Comparison of ENCODE assay signal across 1 cellular context in the genomic region with DNA sequence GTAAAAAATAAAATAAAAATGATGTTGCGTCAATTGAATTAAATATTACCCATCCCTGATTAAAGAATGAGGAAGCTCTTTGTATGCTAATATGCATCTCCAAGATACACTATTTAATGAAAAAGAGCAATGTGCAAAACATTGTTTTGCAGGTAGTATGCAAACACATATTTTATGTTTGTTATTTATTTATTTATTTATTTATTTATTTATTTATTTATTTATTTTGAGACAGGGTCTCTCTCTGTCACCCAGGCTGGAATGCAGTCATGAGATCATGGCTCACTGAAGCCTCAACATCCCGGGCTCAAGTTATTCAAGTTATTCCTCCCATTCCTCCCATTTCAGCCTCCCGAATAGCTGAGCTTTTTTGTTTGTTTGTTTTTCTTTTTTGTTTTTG.
A peak's percentile ranks its signal among the peaks of the same experiment; 100 is the strongest.
TF ChIP-seq lines count a peak whose summit lies in the region.

No MANE protein-coding gene starts in this region.

TF ChIP-seq in HEK293, 187 proteins besides CTCF, POLR2A, EP300 and RAD21 (continued from another document):
- TF ChIP-seq, protein P1, sequence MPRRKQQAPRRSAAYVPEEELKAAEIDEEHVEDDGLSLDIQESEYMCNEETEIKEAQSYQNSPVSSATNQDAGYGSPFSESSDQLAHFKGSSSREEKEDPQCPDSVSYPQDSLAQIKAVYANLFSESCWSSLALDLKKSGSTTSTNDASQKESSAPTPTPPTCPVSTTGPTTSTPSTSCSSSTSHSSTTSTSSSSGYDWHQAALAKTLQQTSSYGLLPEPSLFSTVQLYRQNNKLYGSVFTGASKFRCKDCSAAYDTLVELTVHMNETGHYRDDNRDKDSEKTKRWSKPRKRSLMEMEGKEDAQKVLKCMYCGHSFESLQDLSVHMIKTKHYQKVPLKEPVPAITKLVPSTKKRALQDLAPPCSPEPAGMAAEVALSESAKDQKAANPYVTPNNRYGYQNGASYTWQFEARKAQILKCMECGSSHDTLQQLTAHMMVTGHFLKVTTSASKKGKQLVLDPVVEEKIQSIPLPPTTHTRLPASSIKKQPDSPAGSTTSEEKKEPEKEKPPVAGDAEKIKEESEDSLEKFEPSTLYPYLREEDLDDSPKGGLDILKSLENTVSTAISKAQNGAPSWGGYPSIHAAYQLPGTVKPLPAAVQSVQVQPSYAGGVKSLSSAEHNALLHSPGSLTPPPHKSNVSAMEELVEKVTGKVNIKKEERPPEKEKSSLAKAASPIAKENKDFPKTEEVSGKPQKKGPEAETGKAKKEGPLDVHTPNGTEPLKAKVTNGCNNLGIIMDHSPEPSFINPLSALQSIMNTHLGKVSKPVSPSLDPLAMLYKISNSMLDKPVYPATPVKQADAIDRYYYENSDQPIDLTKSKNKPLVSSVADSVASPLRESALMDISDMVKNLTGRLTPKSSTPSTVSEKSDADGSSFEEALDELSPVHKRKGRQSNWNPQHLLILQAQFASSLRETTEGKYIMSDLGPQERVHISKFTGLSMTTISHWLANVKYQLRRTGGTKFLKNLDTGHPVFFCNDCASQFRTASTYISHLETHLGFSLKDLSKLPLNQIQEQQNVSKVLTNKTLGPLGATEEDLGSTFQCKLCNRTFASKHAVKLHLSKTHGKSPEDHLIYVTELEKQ (tag by site-specific recombination; IDR thresholded peaks at IDR 0.05; ENCODE audit: borderline replicate concordance): peak; percentile 27; the same call in 1 of the 2 replicates
- TF ChIP-seq ZNF19 (tag by site-specific recombination; IDR thresholded peaks at IDR 0.05; ENCODE audit: low read depth) (0 out of 2 replicates have a peak, but pooled peaks have one; percentile 80), ZNF433 (tag by site-specific recombination; IDR thresholded peaks at IDR 0.05; ENCODE audit: low read depth) (peak; percentile 88), ZBTB8A (tag by site-specific recombination; IDR thresholded peaks at IDR 0.05) (peak; percentile 74), ZNF549 (tag by site-specific recombination; IDR thresholded peaks at IDR 0.05) (no peak), ZNF426 (tag by site-specific recombination; IDR thresholded peaks at IDR 0.05) (peak; percentile 88), ZNF121 (tag by site-specific recombination; IDR thresholded peaks at IDR 0.05) (no peak), ZNF548 (tag by site-specific recombination; IDR thresholded peaks at IDR 0.05) (no peak), GLI2 (tag by site-specific recombination; IDR thresholded peaks at IDR 0.05; ENCODE audit: borderline replicate concordance, low read depth) (no peak; the same call in 1 of the 2 replicates), ZNF202 (tag by site-specific recombination; IDR thresholded peaks at IDR 0.05; ENCODE audit: borderline replicate concordance) (peak; percentile 55; the same call in 1 of the 2 replicates), ZNF501 (tag by site-specific recombination; IDR thresholded peaks at IDR 0.05) (peak; percentile 55; the same call in 1 of the 2 replicates), REPIN1 (tag by site-specific recombination; IDR thresholded peaks at IDR 0.05; ENCODE audit: low read depth) (no peak), ZNF664 (tag by site-specific recombination; IDR thresholded peaks at IDR 0.05) (peak; percentile 53; the same call in 1 of the 2 replicates), ZNF555 (tag by site-specific recombination; conservative IDR thresholded peaks at IDR 0.05) (peak; percentile 83), ZBTB21 (tag by site-specific recombination; IDR thresholded peaks at IDR 0.05) (peak; percentile 46; the same call in 1 of the 2 replicates), ZNF521 (tag by site-specific recombination; IDR thresholded peaks at IDR 0.05) (no peak), ZNF629 (tag by site-specific recombination; IDR thresholded peaks at IDR 0.05) (peak; percentile 43; the same call in 1 of the 2 replicates), ZNF792 (tag by site-specific recombination; IDR thresholded peaks at IDR 0.05) (no peak), ZNF747 (tag by site-specific recombination; IDR thresholded peaks at IDR 0.05) (no peak), ZNF140 (tag by site-specific recombination; IDR thresholded peaks at IDR 0.05) (peak; percentile 88), ZNF248 (tag by site-specific recombination; IDR thresholded peaks at IDR 0.05) (no peak)
- TF ChIP-seq, protein P2, sequence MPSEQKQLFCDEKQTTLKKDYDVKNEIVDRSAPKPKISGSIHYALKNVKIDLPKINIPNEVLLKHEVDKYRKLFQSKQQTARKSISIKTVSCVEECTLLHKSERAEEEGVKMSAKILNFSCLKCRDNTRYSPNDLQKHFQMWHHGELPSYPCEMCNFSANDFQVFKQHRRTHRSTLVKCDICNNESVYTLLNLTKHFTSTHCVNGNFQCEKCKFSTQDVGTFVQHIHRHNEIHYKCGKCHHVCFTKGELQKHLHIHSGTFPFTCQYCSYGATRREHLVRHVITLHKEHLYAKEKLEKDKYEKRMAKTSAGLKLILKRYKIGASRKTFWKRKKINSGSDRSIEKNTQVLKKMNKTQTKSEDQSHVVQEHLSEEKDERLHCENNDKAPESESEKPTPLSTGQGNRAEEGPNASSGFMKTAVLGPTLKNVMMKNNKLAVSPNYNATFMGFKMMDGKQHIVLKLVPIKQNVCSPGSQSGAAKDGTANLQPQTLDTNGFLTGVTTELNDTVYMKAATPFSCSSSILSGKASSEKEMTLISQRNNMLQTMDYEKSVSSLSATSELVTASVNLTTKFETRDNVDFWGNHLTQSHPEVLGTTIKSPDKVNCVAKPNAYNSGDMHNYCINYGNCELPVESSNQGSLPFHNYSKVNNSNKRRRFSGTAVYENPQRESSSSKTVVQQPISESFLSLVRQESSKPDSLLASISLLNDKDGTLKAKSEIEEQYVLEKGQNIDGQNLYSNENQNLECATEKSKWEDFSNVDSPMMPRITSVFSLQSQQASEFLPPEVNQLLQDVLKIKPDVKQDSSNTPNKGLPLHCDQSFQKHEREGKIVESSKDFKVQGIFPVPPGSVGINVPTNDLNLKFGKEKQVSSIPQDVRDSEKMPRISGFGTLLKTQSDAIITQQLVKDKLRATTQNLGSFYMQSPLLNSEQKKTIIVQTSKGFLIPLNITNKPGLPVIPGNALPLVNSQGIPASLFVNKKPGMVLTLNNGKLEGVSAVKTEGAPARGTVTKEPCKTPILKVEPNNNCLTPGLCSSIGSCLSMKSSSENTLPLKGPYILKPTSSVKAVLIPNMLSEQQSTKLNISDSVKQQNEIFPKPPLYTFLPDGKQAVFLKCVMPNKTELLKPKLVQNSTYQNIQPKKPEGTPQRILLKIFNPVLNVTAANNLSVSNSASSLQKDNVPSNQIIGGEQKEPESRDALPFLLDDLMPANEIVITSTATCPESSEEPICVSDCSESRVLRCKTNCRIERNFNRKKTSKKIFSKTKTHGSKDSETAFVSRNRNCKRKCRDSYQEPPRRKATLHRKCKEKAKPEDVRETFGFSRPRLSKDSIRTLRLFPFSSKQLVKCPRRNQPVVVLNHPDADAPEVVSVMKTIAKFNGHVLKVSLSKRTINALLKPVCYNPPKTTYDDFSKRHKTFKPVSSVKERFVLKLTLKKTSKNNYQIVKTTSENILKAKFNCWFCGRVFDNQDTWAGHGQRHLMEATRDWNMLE (tag by site-specific recombination; conservative IDR thresholded peaks at IDR 0.05; ENCODE audit: low read depth): peak; percentile 91
- TF ChIP-seq, protein P3, sequence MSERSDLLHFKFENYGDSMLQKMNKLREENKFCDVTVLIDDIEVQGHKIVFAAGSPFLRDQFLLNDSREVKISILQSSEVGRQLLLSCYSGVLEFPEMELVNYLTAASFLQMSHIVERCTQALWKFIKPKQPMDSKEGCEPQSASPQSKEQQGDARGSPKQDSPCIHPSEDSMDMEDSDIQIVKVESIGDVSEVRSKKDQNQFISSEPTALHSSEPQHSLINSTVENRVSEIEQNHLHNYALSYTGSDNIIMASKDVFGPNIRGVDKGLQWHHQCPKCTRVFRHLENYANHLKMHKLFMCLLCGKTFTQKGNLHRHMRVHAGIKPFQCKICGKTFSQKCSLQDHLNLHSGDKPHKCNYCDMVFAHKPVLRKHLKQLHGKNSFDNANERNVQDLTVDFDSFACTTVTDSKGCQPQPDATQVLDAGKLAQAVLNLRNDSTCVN (tag by site-specific recombination; optimal IDR thresholded peaks at IDR 0.05): no peak
